In genomic region chr10:98030093-98030821, GRCh38 we compare ENCODE assay signal across 8 cellular contexts. TPM values are rescaled to one million over a fixed set of nuclear protein-coding genes. Genes with fewer than 3 reads are reported as not detected.
DNase-seq lines count a peak whose midpoint lies in the region; ATAC-seq and TF ChIP-seq lines count a peak whose summit lies in the region.

TSS of gene CRTAC1 (minus strand) at chr10:98030621. CDS start at chr10:98030472, 149 bp downstream.

- no peak for TF ChIP-seq CTCF in CD8-positive, alpha-beta T cell (IDR thresholded peaks at IDR 0.05)
- TF ChIP-seq CTCF in lung (IDR thresholded peaks at IDR 0.05; ENCODE audit: control extremely low read depth, extremely low read depth), result no peak

- TF ChIP-seq POLR2A in erythroblast (IDR thresholded peaks at IDR 0.05; ENCODE audit: low read length), result no peak

- H3K4me3 ChIP-seq in CD8-positive, alpha-beta T cell (ENCODE audit: low read depth, low read length), result peak within 1 kb of the TSS; percentile 30
- H3K4me3 ChIP-seq in lung, result peak within 1 kb of the TSS; percentile 24
- H3K4me3 ChIP-seq in thymus (ENCODE audit: low read length), result peak within 1 kb of the TSS; percentile 1

- H3K27me3 Mint-ChIP-seq in CD8-positive, alpha-beta T cell (ENCODE audit: low read depth), result peaks cover 59% of the 10 kb centered on the region

- peaks cover 4% of the 10 kb centered on the region for H3K4me1 ChIP-seq in CD8-positive, alpha-beta T cell (ENCODE audit: insufficient read depth, low read length)
- H3K4me1 ChIP-seq in lung (ENCODE audit: control insufficient read depth in 2 of 2, insufficient read depth in 2 of 2, low read length in 2 of 2) (peaks cover 0 to 13% of the 10 kb centered on the region in 2 donors), thymus (ENCODE audit: control insufficient read depth, insufficient read depth, low read length) (no peaks in the 10 kb centered on the region)

- H3K36me3 Mint-ChIP-seq in CD8-positive, alpha-beta T cell, result no peaks in the 10 kb centered on the region

- H3K4me3 Mint-ChIP-seq in CD8-positive, alpha-beta T cell, result peak within 1 kb of the TSS; percentile 57

- H3K27me3 ChIP-seq in CD8-positive, alpha-beta T cell (ENCODE audit: insufficient read depth, low read length), result peaks cover 23% of the 10 kb centered on the region
- H3K27me3 ChIP-seq in lung (ENCODE audit: control insufficient read depth, insufficient read depth) (peaks cover 13% of the 10 kb centered on the region), thymus (ENCODE audit: control insufficient read depth, insufficient read depth) (peaks cover 42% of the 10 kb centered on the region)

- POLR2A ChIA-PET in CD8-positive, alpha-beta T cell (lab: Charles Lee), result no interaction called here

- DNase-seq in CD8-positive, alpha-beta T cell, result no peak
- peak; percentile 71 for DNase-seq in NCI-H1694 (lab: John Stamatoyannopoulos, UW)
- DNase-seq in dermis blood vessel endothelial cell, result peak; percentile 28
- peak; percentile 63 for DNase-seq in lung (ENCODE audit: low spot score)
- no peak for DNase-seq in activated CD8-positive, alpha-beta memory T cell treated with anti-CD3 and anti-CD28 coated beads for 24 hours
- no peak for DNase-seq in erythroblast (lab: John Stamatoyannopoulos, UW)

- peaks cover 7% of the 10 kb centered on the region for H3K4me1 Mint-ChIP-seq in CD8-positive, alpha-beta T cell (ENCODE audit: low read depth)

- intact Hi-C loops in CD8-positive, alpha-beta T cell (cut with DNase I, micrococcal nuclease), result no loop called here

- no peak for ATAC-seq in CD8-positive, alpha-beta T cell
- ATAC-seq in lung (ENCODE audit: insufficient read depth, low FRiP score) (peak; percentile 73), GM21576 (IDR thresholded peaks at IDR 0.05; ENCODE audit: unreplicated experiment) (no peak)

- CTCF ChIA-PET in CD8-positive, alpha-beta T cell (lab: Charles Lee), result no interaction called here

- no peaks in the 10 kb centered on the region for H3K9me3 ChIP-seq in CD8-positive, alpha-beta T cell (ENCODE audit: low read length)
- H3K9me3 ChIP-seq in lung (ENCODE audit: control insufficient read depth in 2 of 2, insufficient read depth in 1 of 2, low read length in 1 of 2) (no peaks in the 10 kb centered on the region), thymus (ENCODE audit: control insufficient read depth) (peaks cover 1% of the 10 kb centered on the region)

- no peaks in the 10 kb centered on the region for H3K36me3 ChIP-seq in CD8-positive, alpha-beta T cell (ENCODE audit: insufficient read depth, low read length)
- H3K36me3 ChIP-seq in lung (ENCODE audit: control insufficient read depth in 2 of 2, insufficient read depth in 2 of 2, low read length in 2 of 2), result no peaks in the 10 kb centered on the region
- H3K36me3 ChIP-seq in thymus (ENCODE audit: control insufficient read depth, insufficient read depth), result no peaks in the 10 kb centered on the region

- no peak within 1 kb of the TSS for H3K27ac Mint-ChIP-seq in CD8-positive, alpha-beta T cell

- H3K9me3 Mint-ChIP-seq in CD8-positive, alpha-beta T cell, result no peaks in the 10 kb centered on the region

- H3K27ac ChIP-seq in CD8-positive, alpha-beta T cell (ENCODE audit: low read depth, low read length), result no peak within 1 kb of the TSS
- H3K27ac ChIP-seq in lung (ENCODE audit: low read depth in 1 of 2, low read length in 1 of 2), result no peak within 1 kb of the TSS
- no peak within 1 kb of the TSS for H3K27ac ChIP-seq in thymus (ENCODE audit: low read depth)

- 2% methylated on average over 72 to 86 of the region's 86 CpGs for WGBS in lung, 2 donors
- 3% methylated on average over 86 of the region's 86 CpGs for WGBS in thymus

RNA-seq across cellular contexts. Expression of gene CRTAC1, which starts in this region (rescaled TPM):
- total RNA-seq in CD8-positive, alpha-beta T cell, result not detected
- 0.51 and 1.3 TPM in 2 replicates for total RNA-seq in dermis blood vessel endothelial cell
- 10 to 100 TPM; 55.1 to 82.4 TPM for total RNA-seq in lung
- 10 to 100 TPM; 45.8 to 53.4 TPM for polyA plus RNA-seq in lung
- polyA plus RNA-seq in thymus, result 0.30 TPM

Comparison
In these comparisons a context has a peak if more than half of its experiments do, and no peak if none do; other contexts are left out.
1. RNA of gene CRTAC1 (total RNA-seq): 55.1 to 82.4 TPM in lung; 0.51 to 1.3 TPM in dermis blood vessel endothelial cell and not detected in CD8-positive, alpha-beta T cell; every median in the first group is over 10 times any median in the second.
2. RNA of gene CRTAC1 (polyA plus RNA-seq): 45.8 to 53.4 TPM in lung; 0.30 TPM in thymus (single experiment); every median in the first group is over 10 times any median in the second.
3. DNase-seq: peak in NCI-H1694 (single experiment), dermis blood vessel endothelial cell (single experiment) and lung (single experiment); none in CD8-positive, alpha-beta T cell (0 of 7), activated CD8-positive, alpha-beta memory T cell treated with anti-CD3 and anti-CD28 coated beads for 24 hours (single experiment) and erythroblast (0 of 2).
4. Peak in every context shown above with its lines, with median percentiles within 50 percentile points of each other: H3K4me3 ChIP-seq.